8 cellular contexts compared by ENCODE assay signal in the genomic region with DNA sequence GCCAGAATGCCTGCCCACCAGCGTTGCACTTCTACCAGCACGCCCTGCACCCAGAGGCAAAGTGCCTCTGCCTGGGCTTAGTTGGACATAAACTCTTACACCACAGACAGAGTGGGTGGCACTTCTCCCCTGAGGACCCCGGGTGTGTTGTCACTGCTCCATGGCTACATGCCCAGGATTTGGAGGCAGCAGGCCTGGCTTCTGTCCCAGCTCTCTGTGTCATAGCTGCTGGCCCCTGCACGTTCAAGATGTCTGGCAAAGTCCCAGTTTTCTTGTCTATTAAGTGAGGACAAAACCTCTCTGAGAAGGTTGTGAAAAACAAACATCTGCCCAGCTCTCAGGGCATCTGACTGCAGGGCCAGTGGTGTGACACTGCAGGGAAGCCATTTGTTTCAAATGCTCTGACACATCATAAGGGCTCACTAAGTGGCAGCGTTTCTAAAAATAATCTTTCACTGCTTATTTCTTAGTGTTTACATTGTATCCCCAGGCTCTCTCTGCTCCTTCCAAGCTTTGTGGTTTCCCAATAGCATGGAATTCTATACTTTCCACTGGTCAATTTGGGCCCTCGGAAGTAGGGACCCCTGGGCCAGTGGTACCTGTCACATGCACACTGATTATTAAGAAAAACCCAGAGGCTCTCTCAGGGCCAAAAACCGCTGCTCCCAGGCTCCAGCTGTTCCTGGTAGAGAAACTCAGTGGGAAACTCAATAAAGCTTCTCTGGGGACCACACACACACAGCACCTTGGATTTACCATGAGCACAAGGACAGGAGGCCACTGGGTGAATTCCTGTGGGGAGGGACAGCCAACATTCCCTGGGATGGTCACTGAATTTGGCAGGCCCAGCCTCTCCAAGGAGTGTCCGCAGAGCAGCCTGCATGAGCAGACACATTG.
DNase-seq lines count a peak whose midpoint lies in the region; ATAC-seq and TF ChIP-seq lines count a peak whose summit lies in the region.

No MANE protein-coding gene starts in this region.

- H3K9me3 ChIP-seq in muscle layer of colon (ENCODE audit: low read length) = no peaks in the 10 kb centered on the region

- H3K9ac ChIP-seq in muscle layer of colon (ENCODE audit: low read length) = no peak overlapping the region

- peak overlapping the region; percentile 27 for H3K27ac ChIP-seq in muscle layer of colon (ENCODE audit: low read depth, low read length)

- no peak for TF ChIP-seq CTCF in epithelial cell of esophagus (IDR thresholded peaks at IDR 0.05; ENCODE audit: insufficient read depth, low read depth, low read length, missing control alignments)

- peaks cover 27% of the 10 kb centered on the region for H3K4me1 ChIP-seq in muscle layer of colon (ENCODE audit: insufficient read depth, low read length)

- no peaks in the 10 kb centered on the region for H3K36me3 ChIP-seq in muscle layer of colon (ENCODE audit: insufficient read depth, low read length)

- peak; percentile 90 for DNase-seq in GOT3 (lab: John Stamatoyannopoulos, UW)
- DNase-seq in NCI-H69 (lab: John Stamatoyannopoulos, UW) = peak; percentile 98
- peak; percentile 90 for DNase-seq in epithelial cell of esophagus (ENCODE audit: low read depth)
- DNase-seq in iPS-NIHi7 (ENCODE audit: extremely low spot score) = no peak
- no peak for DNase-seq in activated CD4-positive, alpha-beta T cell treated with anti-CD3 and anti-CD28 coated beads, Interleukin-2, amount 50 U/mL, for 1 hour

- H3K4me3 ChIP-seq in epithelial cell of esophagus (ENCODE audit: low read length) (no peak overlapping the region), muscle layer of colon (ENCODE audit: low read depth in 1 of 2, low read length in 2 of 2) (peak overlapping the region in 1 of 2 donors; percentile 3)

- ATAC-seq in GM19324 (IDR thresholded peaks at IDR 0.05; ENCODE audit: low FRiP score, unreplicated experiment) = no peak
- no peak for ATAC-seq in GM18870 (IDR thresholded peaks at IDR 0.05; ENCODE audit: unreplicated experiment)

- H3K27me3 ChIP-seq in muscle layer of colon (ENCODE audit: control insufficient read depth in 1 of 2, insufficient read depth in 2 of 2, low read length in 2 of 2) = no peaks in the 10 kb centered on the region

Comparison
In these comparisons a context has a peak if more than half of its experiments do, and no peak if none do; other contexts are left out.
1. DNase-seq: peak in GOT3 (single experiment), NCI-H69 (single experiment) and epithelial cell of esophagus (single experiment); none in iPS-NIHi7 (single experiment) and activated CD4-positive, alpha-beta T cell treated with anti-CD3 and anti-CD28 coated beads, Interleukin-2, amount 50 U/mL, for 1 hour (single experiment).